ENCODE assay signal across 8 cellular contexts in genomic region chr17:8253801-8254200, GRCh38. TPM values are rescaled to one million over a fixed set of nuclear protein-coding genes. Genes with fewer than 3 reads are reported as not detected.
DNase-seq lines count a peak whose midpoint lies in the region; ATAC-seq and TF ChIP-seq lines count a peak whose summit lies in the region.
"Had no signal": no experiment of that assay in that cellular context is flagged by ENCODE, and none has a peak within 500 bp of the region (broad histone marks: within the 10 kb centered on the region; RNA-seq: fewer than 3 reads in every experiment).

No MANE protein-coding gene starts in this region.

- no peak overlapping the region for H3K27ac ChIP-seq in HEK293 (ENCODE audit: extremely low read depth, low read depth, low read length)

- no peak for ATAC-seq in HG02970 (IDR thresholded peaks at IDR 0.05; ENCODE audit: low FRiP score, unreplicated experiment)
- no peak for ATAC-seq in stimulated activated naive CD8-positive, alpha-beta T cell treated with anti-CD3 and anti-CD28 coated beads, Interleukin-15, Interleukin-2, amounts not matched to agents 100 U/mL and 50 U/mL, for 24 hours
- ATAC-seq: left ventricle myocardium superior had no signal

- H3K4me1 Mint-ChIP-seq in osteocyte (ENCODE audit: unreplicated experiment): peaks cover 14% of the 10 kb centered on the region

- peak; percentile 24; the same call in 1 of the 2 replicates for TF ChIP-seq CTCF in HEK293 (tag by site-specific recombination; IDR thresholded peaks at IDR 0.05)
- peak; percentile 32 for TF ChIP-seq CTCF in cardiac fibroblast (IDR thresholded peaks at IDR 0.05; ENCODE audit: low read depth, low read length)
- TF ChIP-seq CTCF in osteocyte (IDR thresholded peaks at IDR 0.05): peak; percentile 22

- CTCF ChIA-PET in HEK293 (lab: Yijun Ruan, JAX): no interaction called here

- peaks cover 7% of the 10 kb centered on the region for H3K36me3 Mint-ChIP-seq in osteocyte (ENCODE audit: unreplicated experiment)

- DNase-seq in cardiac fibroblast (ENCODE audit: low read depth in 2 of 2) (peak; percentile 30 to 37), osteocyte (ENCODE audit: extremely low spot score, unreplicated experiment) (no peak), NCI-H2107 treated with DMSO at 0.1 percent for 48 hours (lab: John Stamatoyannopoulos, UW; ENCODE audit: unreplicated experiment) (no peak)
- DNase-seq in stimulated activated naive CD8-positive, alpha-beta T cell treated with anti-CD3 and anti-CD28 coated beads, Interleukin-15, Interleukin-2, amounts not matched to agents 100 U/mL and 50 U/mL, for 24 hours: no peak
- DNase-seq: activated CD4-positive, alpha-beta T cell treated with anti-CD3 and anti-CD28 coated beads, Interleukin-2, amount 50 U/mL, for 4 hours; left ventricle myocardium superior had no signal

- H3K4me1 ChIP-seq in HEK293 (ENCODE audit: control insufficient read depth, insufficient read depth, low read length): peaks cover 6% of the 10 kb centered on the region

- no peaks in the 10 kb centered on the region for H3K27me3 Mint-ChIP-seq in osteocyte (ENCODE audit: unreplicated experiment)

- no peaks in the 10 kb centered on the region for H3K9me3 Mint-ChIP-seq in osteocyte (ENCODE audit: unreplicated experiment)

- H3K9me3 ChIP-seq in HEK293 (ENCODE audit: control insufficient read depth, insufficient read depth, low read depth, low read length): no peaks in the 10 kb centered on the region

- POLR2A ChIA-PET in HEK293 (lab: Yijun Ruan, JAX): no interaction called here

- no peak overlapping the region for H3K27ac Mint-ChIP-seq in osteocyte (ENCODE audit: unreplicated experiment)

- H3K36me3 ChIP-seq in HEK293 (ENCODE audit: control insufficient read depth in 2 of 2, insufficient read depth in 1 of 2, low read length in 2 of 2): peaks cover 12 to 48% of the 10 kb centered on the region in 2 experiments

- H3K4me3 ChIP-seq in HEK293 (ENCODE audit: low read depth, low read length) (no peak overlapping the region), cardiac fibroblast (replicated peaks in 1 of 2; ENCODE audit: low read depth in 2 of 2, low read length in 2 of 2) (no peak overlapping the region)

- no peak overlapping the region for H3K4me3 Mint-ChIP-seq in osteocyte (ENCODE audit: unreplicated experiment)

TF ChIP-seq in HEK293, 187 proteins besides CTCF, POLR2A, EP300 and RAD21:
- no peak for TF ChIP-seq ZNF747 (tag by site-specific recombination; IDR thresholded peaks at IDR 0.05)
- no peak for TF ChIP-seq ZNF398 (tag by site-specific recombination; IDR thresholded peaks at IDR 0.05)
- no peak for TF ChIP-seq ZNF701 (tag by site-specific recombination; IDR thresholded peaks at IDR 0.05)
- TF ChIP-seq ZNF623 (tag by site-specific recombination; IDR thresholded peaks at IDR 0.05): no peak
- no peak for TF ChIP-seq ZNF324 (tag by site-specific recombination; IDR thresholded peaks at IDR 0.05)
- no peak for TF ChIP-seq ZNF404 (tag by site-specific recombination; IDR thresholded peaks at IDR 0.05)
- TF ChIP-seq ZNF48 (tag by site-specific recombination; IDR thresholded peaks at IDR 0.05): no peak
- TF ChIP-seq BCL11A (tag by site-specific recombination; IDR thresholded peaks at IDR 0.05; ENCODE audit: low read depth): no peak

RNA-seq across cellular contexts. Expression of gene PFAS, which starts 4.7 kb away (rescaled TPM):
- total RNA-seq in osteocyte: 48.9 and 53.6 TPM in 2 replicates

RNA-seq across cellular contexts. Expression of gene CTC1, which starts 5.9 kb away (rescaled TPM):
- total RNA-seq in osteocyte: 38.7 and 40.1 TPM in 2 replicates

RNA-seq across cellular contexts. Expression of gene RANGRF, which starts 34.7 kb away (rescaled TPM):
- 29.3 and 29.8 TPM in 2 replicates for total RNA-seq in osteocyte

RNA-seq across cellular contexts. Expression of gene SLC25A35, which starts 41.4 kb away (rescaled TPM):
- 5.6 and 6.4 TPM in 2 replicates for total RNA-seq in osteocyte

RNA-seq across cellular contexts. Expression of gene AURKB, which starts 43.4 kb away (rescaled TPM):
- total RNA-seq in osteocyte: 13.3 and 15.7 TPM in 2 replicates

Comparison
In these comparisons a context has a peak if more than half of its experiments do, and no peak if none do; other contexts are left out.
1. DNase-seq: peak in cardiac fibroblast (2 of 2); none in osteocyte (single experiment), NCI-H2107 treated with DMSO at 0.1 percent for 48 hours (single experiment) and stimulated activated naive CD8-positive, alpha-beta T cell treated with anti-CD3 and anti-CD28 coated beads, Interleukin-15, Interleukin-2, amounts not matched to agents 100 U/mL and 50 U/mL, for 24 hours (single experiment).
2. Peak in every context shown above with its lines, with median percentiles within 50 percentile points of each other: CTCF ChIP-seq.